In genomic region chr6:148747145-148747492, GRCh38 we compare ENCODE assay signal across 8 cellular contexts. TPM values are rescaled to one million over a fixed set of nuclear protein-coding genes. Genes with fewer than 3 reads are reported as not detected.
DNase-seq lines count a peak whose midpoint lies in the region; ATAC-seq and TF ChIP-seq lines count a peak whose summit lies in the region.

No MANE protein-coding gene starts in this region.

- H3K4ac ChIP-seq in mesendoderm (ENCODE audit: low read depth, low read length), result peak overlapping the region; percentile 58

- H3K36me3 ChIP-seq in SU-DHL-6 (ENCODE audit: low read length) (no peaks in the 10 kb centered on the region), endodermal cell (ENCODE audit: control insufficient read depth, insufficient read depth, low read length) (no peaks in the 10 kb centered on the region), mesendoderm (ENCODE audit: control insufficient read depth, insufficient read depth, low read length) (no peaks in the 10 kb centered on the region), upper lobe of left lung (no peaks in the 10 kb centered on the region)

- H3K4me3 ChIP-seq in SU-DHL-6 (ENCODE audit: insufficient read depth, low read length, poor library complexity, severe bottlenecking) (peak overlapping the region; percentile 57), endodermal cell (ENCODE audit: low read length) (peak overlapping the region; percentile 80), mesendoderm (ENCODE audit: low read length) (peak overlapping the region; percentile 74), upper lobe of left lung (peak overlapping the region; percentile 53 to 86 (median 71))

- H3K27me3 Mint-ChIP-seq in endodermal cell (ENCODE audit: insufficient read depth), result peaks cover 25% of the 10 kb centered on the region

- peak overlapping the region; percentile 63 for H3K4me2 ChIP-seq in SU-DHL-6 (ENCODE audit: low read depth, low read length, poor library complexity, severe bottlenecking)
- peak overlapping the region; percentile 63 for H3K4me2 ChIP-seq in mesendoderm (ENCODE audit: low read length)

- TF ChIP-seq CTCF in SU-DHL-6 (IDR thresholded peaks at IDR 0.05; ENCODE audit: insufficient read depth, low read length, poor library complexity, severe bottlenecking), result no peak
- TF ChIP-seq CTCF in endodermal cell (conservative IDR thresholded peaks at IDR 0.05), result no peak
- no peak for TF ChIP-seq CTCF in upper lobe of left lung (IDR thresholded peaks at IDR 0.05)

- H3K27ac Mint-ChIP-seq in endodermal cell, result peak overlapping the region; percentile 57

- peak overlapping the region; percentile 11 for H2BK120ac ChIP-seq in mesendoderm (ENCODE audit: low read depth, low read length)

- H2BK5ac ChIP-seq in mesendoderm (ENCODE audit: low read length), result no peak overlapping the region

- no peak overlapping the region for H2AK5ac ChIP-seq in mesendoderm (ENCODE audit: low read length)

- H3K9ac ChIP-seq in SU-DHL-6 (ENCODE audit: low read length) (no peak overlapping the region), endodermal cell (ENCODE audit: extremely low read depth, low read length, poor library complexity, severe bottlenecking) (peak overlapping the region; percentile 28), mesendoderm (ENCODE audit: low read length) (peak overlapping the region; percentile 75)

- no peaks in the 10 kb centered on the region for H4K20me1 ChIP-seq in SU-DHL-6 (ENCODE audit: low read depth, low read length)

- H3K4me3 Mint-ChIP-seq in endodermal cell, result peak overlapping the region; percentile 88

- no peak overlapping the region for H4K8ac ChIP-seq in mesendoderm (ENCODE audit: low read depth, low read length)

- ATAC-seq in upper lobe of left lung (ENCODE audit: low FRiP score in 2 of 2), result peak; percentile 31 to 50

- H3K23ac ChIP-seq in mesendoderm (ENCODE audit: low read length), result no peak overlapping the region

- peak overlapping the region; percentile 92 for H3K56ac ChIP-seq in mesendoderm (ENCODE audit: low read length)

- H3K4me1 ChIP-seq in endodermal cell (ENCODE audit: control insufficient read depth, insufficient read depth, low read length) (no peaks in the 10 kb centered on the region), mesendoderm (ENCODE audit: control insufficient read depth, low read depth, low read length) (peaks cover 2% of the 10 kb centered on the region), upper lobe of left lung (peaks cover 21 to 37% (median 29%) of the 10 kb centered on the region in 4 donors)

- H3K79me2 ChIP-seq in SU-DHL-6 (ENCODE audit: insufficient read depth, low read length), result no peaks in the 10 kb centered on the region
- peaks cover 28% of the 10 kb centered on the region for H3K79me2 ChIP-seq in mesendoderm (ENCODE audit: control insufficient read depth, insufficient read depth, low read length)

- TF ChIP-seq EP300 in upper lobe of left lung (IDR thresholded peaks at IDR 0.05), result no peak

- peak overlapping the region; percentile 65 for H3K18ac ChIP-seq in mesendoderm (ENCODE audit: low read length)

- no peaks in the 10 kb centered on the region for H3K9me2 ChIP-seq in SU-DHL-6 (replicated peaks; ENCODE audit: insufficient read depth, low read length)

- no peak overlapping the region for H2BK15ac ChIP-seq in mesendoderm (replicated peaks; ENCODE audit: low read depth)

- no peak overlapping the region for H2AFZ ChIP-seq in SU-DHL-6 (ENCODE audit: low read depth, low read length, severe bottlenecking)

- no peaks in the 10 kb centered on the region for H3F3A ChIP-seq in SU-DHL-6 (ENCODE audit: insufficient read depth)

- no peak for TF ChIP-seq POLR2A in upper lobe of left lung (IDR thresholded peaks at IDR 0.05)

- H4K5ac ChIP-seq in mesendoderm (ENCODE audit: low read length), result no peak overlapping the region

- 0% methylated on average over 45 of the region's 45 CpGs; no CpG with 5 or more reads in 1 of the 2 experiments for WGBS in endodermal cell (ENCODE audit: insufficient coverage in 1 of 2, insufficient read length in 1 of 2), 2 experiments
- WGBS in mesendoderm (ENCODE audit: extremely low coverage, insufficient coverage, low lambda C conversion rate), result no CpG with 5 or more reads among the region's 45 CpGs
- WGBS in upper lobe of left lung, 2 donors, result 0 to 4% methylated on average over 2 to 9 of the region's 45 CpGs

- H3K27ac ChIP-seq in SU-DHL-6 (ENCODE audit: low read depth, low read length), result no peak overlapping the region
- H3K27ac ChIP-seq in endodermal cell (ENCODE audit: low read depth, low read length), result no peak overlapping the region
- H3K27ac ChIP-seq in mesendoderm (ENCODE audit: low read depth, low read length), result peak overlapping the region; percentile 75
- peak overlapping the region; percentile 70 to 88 (median 76) for H3K27ac ChIP-seq in upper lobe of left lung

- H3K9me3 ChIP-seq in SU-DHL-6 (ENCODE audit: insufficient read depth, low read length) (no peaks in the 10 kb centered on the region), endodermal cell (ENCODE audit: control insufficient read depth, low read length) (no peaks in the 10 kb centered on the region), upper lobe of left lung (no peaks in the 10 kb centered on the region)

- peak; percentile 61 for DNase-seq in D341Med (ENCODE audit: low spot score)
- DNase-seq in HCEC 1CT, result peak; percentile 64
- DNase-seq in endodermal cell, result no peak
- DNase-seq in mesendoderm, result no peak
- peak; percentile 40 to 92 for DNase-seq in upper lobe of left lung
- DNase-seq in NCI-H1436 treated with DMSO at 0.1 percent for 48 hours (lab: John Stamatoyannopoulos, UW), result no peak
- no peak for DNase-seq in DMS79 treated with DMSO at 0.1 percent for 48 hours (lab: John Stamatoyannopoulos, UW)

- peaks cover 14% of the 10 kb centered on the region for H3K79me1 ChIP-seq in mesendoderm (ENCODE audit: low read length)

- H3K9me3 Mint-ChIP-seq in endodermal cell, result no peaks in the 10 kb centered on the region

- H3K27me3 ChIP-seq in SU-DHL-6 (ENCODE audit: low read length) (no peaks in the 10 kb centered on the region), endodermal cell (ENCODE audit: control insufficient read depth, insufficient read depth, low read length, poor library complexity, severe bottlenecking) (peaks cover 4% of the 10 kb centered on the region), mesendoderm (ENCODE audit: insufficient read depth, low read length, poor library complexity) (no peaks in the 10 kb centered on the region), upper lobe of left lung (peaks cover 0 to 15% (median 3%) of the 10 kb centered on the region in 4 donors)

- no peaks in the 10 kb centered on the region for H3K36me3 Mint-ChIP-seq in endodermal cell (ENCODE audit: low read depth)

- H3K4me1 Mint-ChIP-seq in endodermal cell, result peaks cover 9% of the 10 kb centered on the region

RNA-seq across cellular contexts. Expression of gene UST, which starts 0.3 kb away (rescaled TPM):
- total RNA-seq in endodermal cell, result 10 to 100 TPM; 15.3 to 16.3 TPM
- 16.6 TPM for polyA plus RNA-seq in endodermal cell (2013, experiment 1 of 2)
- 15.3 TPM for polyA plus RNA-seq in endodermal cell (2013, experiment 2 of 2)
- polyA plus RNA-seq in mesendoderm (2013, experiment 1 of 2), result 14.8 TPM
- 14.6 TPM for polyA plus RNA-seq in mesendoderm (2013, experiment 2 of 2)
- 10 to 100 TPM; 10.2 to 21.6 (median 14.2) TPM for total RNA-seq in upper lobe of left lung

Comparison
In these comparisons a context has a peak if more than half of its experiments do, and no peak if none do; other contexts are left out.
1. DNase-seq: peak in D341Med (single experiment), HCEC 1CT (single experiment) and upper lobe of left lung (2 of 2); none in endodermal cell (single experiment), mesendoderm (single experiment), NCI-H1436 treated with DMSO at 0.1 percent for 48 hours (single experiment) and DMS79 treated with DMSO at 0.1 percent for 48 hours (single experiment).
2. H3K27ac ChIP-seq: peak in mesendoderm (single experiment) and upper lobe of left lung (4 of 4); none in SU-DHL-6 (single experiment) and endodermal cell (single experiment).
3. Peak in every context shown above with its lines, with median percentiles within 50 percentile points of each other: H3K4me3 ChIP-seq.